ENCODE assay signal across 18 cellular contexts in genomic region chr16:22683730-22684280, GRCh38.
A peak's percentile ranks its signal among the peaks of the same experiment; 100 is the strongest.
DNase-seq lines count a peak whose midpoint lies in the region; ATAC-seq and TF ChIP-seq lines count a peak whose summit lies in the region.
"Had no signal": no experiment of that assay in that cellular context is flagged by ENCODE, and none has a peak within 500 bp of the region (broad histone marks: within the 10 kb centered on the region; RNA-seq: fewer than 3 reads in every experiment).

No MANE protein-coding gene starts in this region.

- no peak for ATAC-seq in gastrocnemius medialis
- no peak for ATAC-seq in omental fat pad (ENCODE audit: low FRiP score)
- ATAC-seq: K562, Panc1, Right ventricle myocardium inferior had no signal

- TF ChIP-seq EP300 in tibial nerve (IDR thresholded peaks at IDR 0.05), result peak in 1 of 2 donors; percentile 33

- H3K9me3 ChIP-seq in gastrocnemius medialis, result no peaks in the 10 kb centered on the region
- H3K9me3 ChIP-seq in tibial nerve, result peaks cover 0 to 18% (median 6%) of the 10 kb centered on the region in 4 donors
- H3K9me3 ChIP-seq: SK-N-SH had no signal

- peaks cover 35% of the 10 kb centered on the region for H3K4me1 Mint-ChIP-seq in glutamatergic neuron (ENCODE audit: low read depth, unreplicated experiment)

- H3K9me3 Mint-ChIP-seq in glutamatergic neuron (ENCODE audit: unreplicated experiment), result peaks cover 15% of the 10 kb centered on the region

- 67 to 71% methylated on average over 3 of the region's 3 CpGs for WGBS in tibial nerve, 2 donors

- H3K4me1 ChIP-seq in gastrocnemius medialis, result peaks cover 12 to 16% of the 10 kb centered on the region in 2 donors
- peaks cover 0 to 9% (median 3%) of the 10 kb centered on the region in 4 donors for H3K4me1 ChIP-seq in tibial nerve
- H3K4me1 ChIP-seq: BLaER1 had no signal

- H3K4me3 ChIP-seq in gastrocnemius medialis, result no peak overlapping the region
- no peak overlapping the region for H3K4me3 ChIP-seq in tibial nerve
- H3K4me3 ChIP-seq: BLaER1, K562 had no signal

- TF ChIP-seq CTCF in glutamatergic neuron (IDR thresholded peaks at IDR 0.05; ENCODE audit: partially characterized antibody, unreplicated experiment) (no peak), gastrocnemius medialis (IDR thresholded peaks at IDR 0.05 in 4 of 5, conservative IDR thresholded peaks at IDR 0.05 in 1 of 5) (no peak), tibial nerve (IDR thresholded peaks at IDR 0.05) (no peak), omental fat pad (IDR thresholded peaks at IDR 0.05) (no peak)

- H3K27me3 ChIP-seq in gastrocnemius medialis, result no peaks in the 10 kb centered on the region
- no peaks in the 10 kb centered on the region for H3K27me3 ChIP-seq in tibial nerve
- H3K27me3 ChIP-seq: BLaER1 had no signal

- in situ Hi-C loops in gastrocnemius medialis (cut with MboI; ENCODE audit: low sequenced_read_pairs in 4 of 4), result no loop called here

- peak overlapping the region; percentile 8 for H3K4me3 Mint-ChIP-seq in glutamatergic neuron (ENCODE audit: unreplicated experiment)

- TF ChIP-seq POLR2A in gastrocnemius medialis (IDR thresholded peaks at IDR 0.05) (no peak), tibial nerve (IDR thresholded peaks at IDR 0.05) (no peak)

- DNase-seq in NCI-H2227 treated with DMSO at 0.1 percent for 48 hours (lab: John Stamatoyannopoulos, UW) (peak; percentile 55), NCI-H2227 (lab: John Stamatoyannopoulos, UW; ENCODE audit: unreplicated experiment) (no peak), glutamatergic neuron (no peak), gastrocnemius medialis (no peak), tibial nerve (ENCODE audit: low spot score in 2 of 2) (no peak), omental fat pad (ENCODE audit: low spot score) (no peak), NCI-H1092 treated with DMSO at 0.1 percent for 48 hours (lab: John Stamatoyannopoulos, UW) (no peak), cerebellar nuclear complex (lab: John Stamatoyannopoulos, UW) (no peak)
- DNase-seq: NCI-H1694, NCI-H446 treated with DMSO at 0.1 percent for 48 hours, NCI-H748 treated with DMSO at 0.1 percent for 48 hours, SK-N-SH had no signal

- H3K36me3 Mint-ChIP-seq in glutamatergic neuron (ENCODE audit: unreplicated experiment), result peaks cover 12% of the 10 kb centered on the region

- peaks cover 6% of the 10 kb centered on the region for H3K27me3 Mint-ChIP-seq in glutamatergic neuron (ENCODE audit: unreplicated experiment)

- H3K27ac Mint-ChIP-seq in glutamatergic neuron (ENCODE audit: unreplicated experiment), result peak overlapping the region; percentile 26

- H3K36me3 ChIP-seq in gastrocnemius medialis (no peaks in the 10 kb centered on the region), tibial nerve (no peaks in the 10 kb centered on the region)
- H3K36me3 ChIP-seq: BLaER1 had no signal

- intact Hi-C loops in gastrocnemius medialis (cut with DNase I; ENCODE audit: low total_unique reads), result no loop called here

- H3K27ac ChIP-seq in gastrocnemius medialis (peak overlapping the region in 3 of 4 donors; percentile 58 to 81 (median 74)), tibial nerve (peak overlapping the region in 3 of 4 donors; percentile 0 to 68 (median 45))
- H3K27ac ChIP-seq: 22Rv1, BLaER1, HL-60 had no signal
